ENCODE assay signal across 27 cellular contexts in the genomic region with DNA sequence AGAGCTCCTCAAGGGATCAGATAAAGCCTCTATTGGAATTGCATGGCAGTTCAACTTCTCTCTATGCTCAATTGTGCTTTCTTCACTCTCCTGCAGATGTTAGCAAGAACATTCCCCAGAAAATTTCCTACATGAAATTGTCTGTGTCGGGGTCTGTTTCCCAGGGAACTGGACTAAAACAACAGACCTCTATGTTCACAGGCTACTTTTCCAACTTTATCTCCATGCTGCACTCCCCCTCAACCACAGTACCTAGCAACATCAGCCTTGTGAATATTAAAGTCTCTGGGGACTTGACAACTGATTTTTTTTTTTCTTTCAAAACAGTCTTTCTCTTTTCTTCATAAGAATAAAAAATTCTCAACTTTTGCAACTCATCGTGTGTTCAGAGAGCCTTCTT.
DNase-seq lines count a peak whose midpoint lies in the region; ATAC-seq, FAIRE-seq and TF ChIP-seq lines count a peak whose summit lies in the region.
"Had no signal": no experiment of that assay in that cellular context is flagged by ENCODE, and none has a peak within 500 bp of the region (broad histone marks: within the 10 kb centered on the region; RNA-seq: fewer than 3 reads in every experiment).

No MANE protein-coding gene starts in this region.

- H3K23me2 ChIP-seq in H1 (ENCODE audit: low read depth, low read length), result no peaks in the 10 kb centered on the region

- peak; percentile 23 for DNase-seq in COLO829 (ENCODE audit: low spot score)
- peak; percentile 90 for DNase-seq in amniotic epithelial cell (ENCODE audit: low read depth)
- no peak for DNase-seq in H1 (ENCODE audit: low read depth in 1 of 2, low spot score in 2 of 2)
- DNase-seq in neural progenitor cell (ENCODE audit: low spot score), result no peak
- no peak for DNase-seq in sigmoid colon
- DNase-seq in SK-N-DZ (ENCODE audit: low spot score), result no peak
- no peak for DNase-seq in foreskin keratinocyte
- DNase-seq: AML-193; CD4-positive, alpha-beta T cell; CD8-positive, alpha-beta T cell; COR-L47; DMS 273 treated with DMSO at 0.1 percent for 48 hours; DMS153; DMS53; DMS79; DND-41; EL; GDM1 had no signal

- TF ChIP-seq CTCF in H1 (IDR thresholded peaks at IDR 0.05; ENCODE audit: control extremely low read depth in 1 of 3, insufficient read depth in 1 of 3, low read depth in 1 of 3, low read length in 3 of 3), result no peak
- TF ChIP-seq CTCF in neural progenitor cell (IDR thresholded peaks at IDR 0.05), result no peak
- TF ChIP-seq CTCF in sigmoid colon (IDR thresholded peaks at IDR 0.05), result no peak
- TF ChIP-seq CTCF in foreskin keratinocyte (conservative IDR thresholded peaks at IDR 0.05), result no peak

- H4K20me1 ChIP-seq in H1 (replicated peaks in 1 of 2; ENCODE audit: control insufficient read depth in 1 of 2, insufficient read depth in 2 of 2, low read length in 2 of 2) (no peaks in the 10 kb centered on the region), neural progenitor cell (ENCODE audit: low read depth) (no peaks in the 10 kb centered on the region)
- H4K20me1 ChIP-seq: BLaER1 treated with 17β-estradiol and CSF1 and Interleukin-3, amounts not matched to agents 10 nM and 100 nM had no signal

- peaks cover 2% of the 10 kb centered on the region for H3K27me3 Mint-ChIP-seq in neural progenitor cell (ENCODE audit: insufficient read depth, low read depth)
- H3K27me3 Mint-ChIP-seq: B cell; CD4-positive, alpha-beta T cell had no signal

- H3K27ac ChIP-seq in H1 (ENCODE audit: low read depth, low read length) (no peak overlapping the region), neural progenitor cell (no peak overlapping the region), sigmoid colon (no peak overlapping the region), foreskin keratinocyte (no peak overlapping the region)
- H3K27ac ChIP-seq: 22Rv1; A549; BLaER1 treated with 17β-estradiol and CSF1 and Interleukin-3, amounts not matched to agents 10 nM and 100 nM; C4-2B had no signal

- no peaks in the 10 kb centered on the region for H3F3A ChIP-seq in neural progenitor cell (ENCODE audit: low read depth)

- H3K27me3 ChIP-seq in H1 (replicated peaks in 1 of 4; ENCODE audit: control insufficient read depth in 3 of 4, extremely low read depth in 1 of 4, insufficient read depth in 3 of 4, low read length in 3 of 4) (no peaks in the 10 kb centered on the region), neural progenitor cell (no peaks in the 10 kb centered on the region), sigmoid colon (no peaks in the 10 kb centered on the region), foreskin keratinocyte (no peaks in the 10 kb centered on the region)
- H3K27me3 ChIP-seq: BLaER1 treated with 17β-estradiol and CSF1 and Interleukin-3, amounts not matched to agents 10 nM and 100 nM had no signal

- no peaks in the 10 kb centered on the region for H3K36me3 ChIP-seq in H1 (ENCODE audit: control insufficient read depth in 2 of 4, insufficient read depth in 4 of 4, low read length in 3 of 4)
- H3K36me3 ChIP-seq in neural progenitor cell, result peaks cover 3% of the 10 kb centered on the region
- no peaks in the 10 kb centered on the region for H3K36me3 ChIP-seq in sigmoid colon
- H3K36me3 ChIP-seq: BLaER1 treated with 17β-estradiol and CSF1 and Interleukin-3, amounts not matched to agents 10 nM and 100 nM had no signal

- H2AFZ ChIP-seq in H1 (ENCODE audit: low read length) (peak overlapping the region; percentile 62; the same call in 1 of the 2 replicates), neural progenitor cell (replicated peaks) (no peak overlapping the region)

- no peak overlapping the region for H2BK15ac ChIP-seq in H1 (ENCODE audit: low read length)

- no peak overlapping the region for H2BK12ac ChIP-seq in H1 (ENCODE audit: low read depth, low read length)

- H2BK120ac ChIP-seq in H1 (replicated peaks; ENCODE audit: low read depth, low read length), result no peak overlapping the region

- no peak overlapping the region for H3K23ac ChIP-seq in H1 (ENCODE audit: insufficient read length)

- H3K4ac ChIP-seq in H1 (replicated peaks; ENCODE audit: insufficient read length, low read depth, low read length), result no peak overlapping the region

- no peak for FAIRE-seq in H1 (lab: Jason Lieb, UNC)
- FAIRE-seq: A549, GM12878, GM12892, GM18507 had no signal

- H3K79me2 ChIP-seq in H1 (ENCODE audit: control insufficient read depth in 1 of 2, insufficient read depth in 2 of 2, low read length in 2 of 2) (no peaks in the 10 kb centered on the region), neural progenitor cell (ENCODE audit: low read depth) (no peaks in the 10 kb centered on the region)

- no peaks in the 10 kb centered on the region for H3K79me1 ChIP-seq in H1 (ENCODE audit: low read depth, low read length)

- ATAC-seq in HG02759 (IDR thresholded peaks at IDR 0.05; ENCODE audit: unreplicated experiment) (no peak), foreskin keratinocyte (no peak)
- ATAC-seq: A549; CD8-positive, alpha-beta T cell; GM12878 had no signal

- H4K91ac ChIP-seq in H1 (replicated peaks; ENCODE audit: insufficient read length, low read length), result no peak overlapping the region

- POLR2A ChIA-PET in H1 (lab: Charles Lee; ENCODE audit: partially characterized antibody), result no interaction called here

- TF ChIP-seq RAD21 in H1 (IDR thresholded peaks at IDR 0.05 in 1 of 2, conservative IDR thresholded peaks at IDR 0.05 in 1 of 2; ENCODE audit: low read depth in 2 of 2, low read length in 2 of 2), result no peak

- H3K4me1 Mint-ChIP-seq in neural progenitor cell, result peaks cover 4% of the 10 kb centered on the region
- H3K4me1 Mint-ChIP-seq: B cell had no signal

- H3K9ac ChIP-seq in H1 (replicated peaks in 1 of 4; ENCODE audit: extremely low read depth in 1 of 4, low read depth in 3 of 4, low read length in 3 of 4) (no peak overlapping the region), neural progenitor cell (no peak overlapping the region)
- H3K9ac ChIP-seq: BLaER1 treated with 17β-estradiol and CSF1 and Interleukin-3, amounts not matched to agents 10 nM and 100 nM had no signal

- H3K4me2 ChIP-seq in H1 (ENCODE audit: insufficient read depth in 1 of 2, low read depth in 2 of 2, low read length in 2 of 2) (no peak overlapping the region), neural progenitor cell (no peak overlapping the region)
- H3K4me2 ChIP-seq: A549; BLaER1 treated with 17β-estradiol and CSF1 and Interleukin-3, amounts not matched to agents 10 nM and 100 nM had no signal

- CTCF ChIA-PET in H1 (lab: Charles Lee; ENCODE audit: partially characterized antibody), result no interaction called here

- TF ChIP-seq POLR2A in H1 (IDR thresholded peaks at IDR 0.05; ENCODE audit: control extremely low read depth in 1 of 2, low read depth in 2 of 2, low read length in 2 of 2) (no peak), sigmoid colon (IDR thresholded peaks at IDR 0.05) (no peak)

- no peak overlapping the region for H3K14ac ChIP-seq in H1 (ENCODE audit: insufficient read length)

- H3K4me1 ChIP-seq in H1 (replicated peaks in 1 of 4; ENCODE audit: control insufficient read depth in 3 of 4, insufficient read depth in 4 of 4, low read length in 3 of 4), result no peaks in the 10 kb centered on the region
- no peaks in the 10 kb centered on the region for H3K4me1 ChIP-seq in neural progenitor cell
- H3K4me1 ChIP-seq in sigmoid colon, result no peaks in the 10 kb centered on the region
- H3K4me1 ChIP-seq in foreskin keratinocyte, result no peaks in the 10 kb centered on the region
- H3K4me1 ChIP-seq: A549; BLaER1 treated with 17β-estradiol and CSF1 and Interleukin-3, amounts not matched to agents 10 nM and 100 nM had no signal

- no peak overlapping the region for H3K56ac ChIP-seq in H1 (replicated peaks; ENCODE audit: insufficient read length, low read depth, low read length)

- peaks cover 7% of the 10 kb centered on the region for H3K9me3 Mint-ChIP-seq in neural progenitor cell
- H3K9me3 Mint-ChIP-seq: CD8-positive, alpha-beta T cell had no signal

- H3K4me3 ChIP-seq in H1 (ENCODE audit: extremely low read depth in 1 of 4, insufficient read depth in 2 of 4, low read depth in 3 of 4, low read length in 4 of 4) (no peak overlapping the region), neural progenitor cell (no peak overlapping the region), sigmoid colon (no peak overlapping the region)
- H3K4me3 ChIP-seq: A549; BLaER1 treated with 17β-estradiol and CSF1 and Interleukin-3, amounts not matched to agents 10 nM and 100 nM; GM12878 had no signal

- no peak overlapping the region for H3K18ac ChIP-seq in H1 (ENCODE audit: extremely low read depth, low read length)

- H4K5ac ChIP-seq in H1 (ENCODE audit: insufficient read length, low read depth, low read length), result no peak overlapping the region

- no peak overlapping the region for H3K4me3 Mint-ChIP-seq in neural progenitor cell
- H3K4me3 Mint-ChIP-seq: B cell; CD4-positive, alpha-beta T cell; CD8-positive, alpha-beta T cell had no signal

- H2BK5ac ChIP-seq in H1 (ENCODE audit: low read depth, low read length), result no peak overlapping the region

- WGBS in H1 (ENCODE audit: extremely low coverage in 1 of 2, insufficient coverage in 1 of 2, insufficient read length in 1 of 2, insufficient replicate concordance in 2 of 2, low coverage in 1 of 2, low lambda C conversion rate in 2 of 2, missing lambda C conversion rate in 1 of 2), 2 experiments, result 83% methylated on average over 2 of the region's 2 CpGs; no CpG with 5 or more reads in 1 of the 2 experiments
- 80 to 90% methylated on average over 2 of the region's 2 CpGs for WGBS in sigmoid colon, 2 donors

- H4K8ac ChIP-seq in H1 (ENCODE audit: extremely low read depth, insufficient read depth, low read length), result no peak overlapping the region

- intact Hi-C loops in sigmoid colon (cut with DNase I), result no loop called here

- TF ChIP-seq EP300 in H1 (IDR thresholded peaks at IDR 0.05; ENCODE audit: borderline replicate concordance in 1 of 2, low read depth in 2 of 2, low read length in 2 of 2) (no peak), sigmoid colon (IDR thresholded peaks at IDR 0.05) (no peak)

- peaks cover 8% of the 10 kb centered on the region in 2 experiments for H3K9me3 ChIP-seq in H1 (ENCODE audit: insufficient read depth in 2 of 2, low read depth in 1 of 2, low read length in 1 of 2)
- no peaks in the 10 kb centered on the region for H3K9me3 ChIP-seq in neural progenitor cell (ENCODE audit: low read depth)
- H3K9me3 ChIP-seq in sigmoid colon, result no peaks in the 10 kb centered on the region
- H3K9me3 ChIP-seq: A549 had no signal

- no peaks in the 10 kb centered on the region for H3K36me3 Mint-ChIP-seq in neural progenitor cell
- H3K36me3 Mint-ChIP-seq: CD8-positive, alpha-beta T cell had no signal

- H2BK20ac ChIP-seq in H1 (ENCODE audit: low read length), result no peak overlapping the region

- no peak overlapping the region for H2AK5ac ChIP-seq in H1 (ENCODE audit: low read depth, low read length)

- peak overlapping the region; percentile 28 for H3K27ac Mint-ChIP-seq in neural progenitor cell
- H3K27ac Mint-ChIP-seq: B cell; CD4-positive, alpha-beta T cell; CD8-positive, alpha-beta T cell had no signal

TF ChIP-seq in H1, 55 proteins besides CTCF, POLR2A, EP300 and RAD21 (continues in another document):
- TF ChIP-seq CREB1 (IDR thresholded peaks at IDR 0.05) (no peak), RNF2 (IDR thresholded peaks at IDR 0.05; ENCODE audit: borderline replicate concordance, low read depth, low read length, missing control alignments, poor library complexity, severe bottlenecking) (no peak), YY1 (IDR thresholded peaks at IDR 0.05; ENCODE audit: low read depth, low read length) (no peak)

Comparison
In these comparisons a context has a peak if more than half of its experiments do, and no peak if none do; other contexts are left out.
1. DNase-seq: peak in COLO829 (single experiment) and amniotic epithelial cell (single experiment); none in H1 (0 of 2), neural progenitor cell (single experiment), sigmoid colon (single experiment), SK-N-DZ (single experiment) and foreskin keratinocyte (0 of 2).